ENCODE assay signal across 16 cellular contexts in genomic region chr5:21398511-21398910, GRCh38.
DNase-seq lines count a peak whose midpoint lies in the region; ATAC-seq and TF ChIP-seq lines count a peak whose summit lies in the region.
"Had no signal": no experiment of that assay in that cellular context is flagged by ENCODE, and none has a peak within 500 bp of the region (broad histone marks: within the 10 kb centered on the region; RNA-seq: fewer than 3 reads in every experiment).

No MANE protein-coding gene starts in this region.

- no peaks in the 10 kb centered on the region for H3K4me1 Mint-ChIP-seq in activated CD4-positive, alpha-beta T cell treated with anti-CD3 and anti-CD28 coated beads, Interleukin-2, amount 10 ng/mL, durations not matched to agents 24 days and 14 days
- no peaks in the 10 kb centered on the region for H3K4me1 Mint-ChIP-seq in CD14-positive monocyte
- H3K4me1 Mint-ChIP-seq in CD8-positive, alpha-beta T cell (ENCODE audit: low read depth) = no peaks in the 10 kb centered on the region
- H3K4me1 Mint-ChIP-seq: B cell, T-cell had no signal

- no peaks in the 10 kb centered on the region for H3K36me3 Mint-ChIP-seq in activated CD4-positive, alpha-beta T cell treated with anti-CD3 and anti-CD28 coated beads, Interleukin-2, amount 10 ng/mL, durations not matched to agents 24 days and 14 days (ENCODE audit: low read depth)
- H3K36me3 Mint-ChIP-seq in CD14-positive monocyte = no peaks in the 10 kb centered on the region
- H3K36me3 Mint-ChIP-seq in CD8-positive, alpha-beta T cell = no peaks in the 10 kb centered on the region
- H3K36me3 Mint-ChIP-seq: CD4-positive, alpha-beta memory T cell; T-cell had no signal

- no peaks in the 10 kb centered on the region for H3K27me3 ChIP-seq in CD8-positive, alpha-beta T cell (ENCODE audit: insufficient read depth, low read length)
- H3K27me3 ChIP-seq: SJSA1 had no signal

- no peak overlapping the region for H3K4me3 ChIP-seq in CD8-positive, alpha-beta T cell (ENCODE audit: low read depth, low read length)
- H3K4me3 ChIP-seq: GM23248, SJSA1 had no signal

- POLR2A ChIA-PET in CD8-positive, alpha-beta T cell (lab: Charles Lee) = no interaction called here

- no peaks in the 10 kb centered on the region for H3K36me3 ChIP-seq in CD8-positive, alpha-beta T cell (ENCODE audit: insufficient read depth, low read length)
- H3K36me3 ChIP-seq: SJSA1 had no signal

- no peaks in the 10 kb centered on the region for H3K9me3 ChIP-seq in CD8-positive, alpha-beta T cell (ENCODE audit: low read length)
- H3K9me3 ChIP-seq: SJSA1 had no signal

- ATAC-seq in CD8-positive, alpha-beta T cell = no peak
- ATAC-seq: T-cell had no signal

- H3K4me3 Mint-ChIP-seq in activated CD4-positive, alpha-beta T cell treated with anti-CD3 and anti-CD28 coated beads, Interleukin-2, amount 10 ng/mL, durations not matched to agents 24 days and 14 days = no peak overlapping the region
- H3K4me3 Mint-ChIP-seq in CD14-positive monocyte = no peak overlapping the region
- no peak overlapping the region for H3K4me3 Mint-ChIP-seq in CD8-positive, alpha-beta T cell
- H3K4me3 Mint-ChIP-seq: B cell; CD4-positive, alpha-beta memory T cell; T-cell had no signal

- CTCF ChIA-PET in CD8-positive, alpha-beta T cell (lab: Charles Lee) = no interaction called here

- no peaks in the 10 kb centered on the region for H3K4me1 ChIP-seq in CD8-positive, alpha-beta T cell (ENCODE audit: insufficient read depth, low read length)
- H3K4me1 ChIP-seq: SJSA1 had no signal

- H3K27me3 Mint-ChIP-seq in activated CD4-positive, alpha-beta T cell treated with anti-CD3 and anti-CD28 coated beads, Interleukin-2, amount 10 ng/mL, durations not matched to agents 24 days and 14 days = no peaks in the 10 kb centered on the region
- no peaks in the 10 kb centered on the region for H3K27me3 Mint-ChIP-seq in CD14-positive monocyte (ENCODE audit: low read depth in 3 of 3)
- no peaks in the 10 kb centered on the region for H3K27me3 Mint-ChIP-seq in CD8-positive, alpha-beta T cell (ENCODE audit: low read depth)
- H3K27me3 Mint-ChIP-seq: B cell; CD4-positive, alpha-beta memory T cell; T-cell had no signal

- H3K27ac Mint-ChIP-seq in activated CD4-positive, alpha-beta T cell treated with anti-CD3 and anti-CD28 coated beads, Interleukin-2, amount 10 ng/mL, durations not matched to agents 24 days and 14 days = no peak overlapping the region
- no peak overlapping the region for H3K27ac Mint-ChIP-seq in CD14-positive monocyte
- no peak overlapping the region for H3K27ac Mint-ChIP-seq in CD8-positive, alpha-beta T cell
- H3K27ac Mint-ChIP-seq: B cell; CD4-positive, alpha-beta memory T cell; T-cell had no signal

- H3K9me3 Mint-ChIP-seq in activated CD4-positive, alpha-beta T cell treated with anti-CD3 and anti-CD28 coated beads, Interleukin-2, amount 10 ng/mL, durations not matched to agents 24 days and 14 days = no peaks in the 10 kb centered on the region
- H3K9me3 Mint-ChIP-seq in CD14-positive monocyte = peaks cover 0 to 5% (median 0%) of the 10 kb centered on the region in 7 donors
- H3K9me3 Mint-ChIP-seq in CD8-positive, alpha-beta T cell = no peaks in the 10 kb centered on the region

- TF ChIP-seq CTCF in CD14-positive monocyte (IDR thresholded peaks at IDR 0.05) = no peak
- TF ChIP-seq CTCF in CD8-positive, alpha-beta T cell (IDR thresholded peaks at IDR 0.05) = no peak

- no peak overlapping the region for H3K27ac ChIP-seq in CD8-positive, alpha-beta T cell (ENCODE audit: low read depth, low read length)
- H3K27ac ChIP-seq: GM23248, SJSA1 had no signal

- intact Hi-C loops in activated CD4-positive, alpha-beta T cell treated with anti-CD3 and anti-CD28 coated beads, Interleukin-2, amount 10 ng/mL, durations not matched to agents 24 days and 14 days (cut with micrococcal nuclease) = no loop called here
- intact Hi-C loops in CD14-positive monocyte (cut with micrococcal nuclease) = no loop called here
- intact Hi-C loops in CD8-positive, alpha-beta T cell (cut with DNase I, micrococcal nuclease) = no loop called here

- peak; percentile 89 for DNase-seq in DMS53 treated with DMSO at 0.1 percent for 48 hours (lab: John Stamatoyannopoulos, UW; ENCODE audit: unreplicated experiment)
- peak; percentile 30 for DNase-seq in NCI-H2029 (lab: John Stamatoyannopoulos, UW)
- peak; percentile 74 for DNase-seq in NCI-H510A treated with DMSO at 0.1 percent for 48 hours (lab: John Stamatoyannopoulos, UW)
- DNase-seq in foreskin melanocyte = peak; percentile 60
- no peak for DNase-seq in activated CD4-positive, alpha-beta T cell treated with anti-CD3 and anti-CD28 coated beads, Interleukin-2, amount 10 ng/mL, durations not matched to agents 24 days and 14 days
- DNase-seq in CD14-positive monocyte (ENCODE audit: low spot score) = no peak
- no peak for DNase-seq in CD8-positive, alpha-beta T cell
- DNase-seq: CD4-positive, alpha-beta memory T cell; DMS79; GDM1; GM23248; NCI-H187; NCI-H345; T-cell had no signal

Comparison
In these comparisons a context has a peak if more than half of its experiments do, and no peak if none do; other contexts are left out.
1. DNase-seq: peak in DMS53 treated with DMSO at 0.1 percent for 48 hours (single experiment), NCI-H2029 (single experiment), NCI-H510A treated with DMSO at 0.1 percent for 48 hours (single experiment) and foreskin melanocyte (single experiment); none in activated CD4-positive, alpha-beta T cell treated with anti-CD3 and anti-CD28 coated beads, Interleukin-2, amount 10 ng/mL, durations not matched to agents 24 days and 14 days (single experiment), CD14-positive monocyte (single experiment) and CD8-positive, alpha-beta T cell (0 of 7).